1 cellular context compared by ENCODE assay signal in the genomic region with DNA sequence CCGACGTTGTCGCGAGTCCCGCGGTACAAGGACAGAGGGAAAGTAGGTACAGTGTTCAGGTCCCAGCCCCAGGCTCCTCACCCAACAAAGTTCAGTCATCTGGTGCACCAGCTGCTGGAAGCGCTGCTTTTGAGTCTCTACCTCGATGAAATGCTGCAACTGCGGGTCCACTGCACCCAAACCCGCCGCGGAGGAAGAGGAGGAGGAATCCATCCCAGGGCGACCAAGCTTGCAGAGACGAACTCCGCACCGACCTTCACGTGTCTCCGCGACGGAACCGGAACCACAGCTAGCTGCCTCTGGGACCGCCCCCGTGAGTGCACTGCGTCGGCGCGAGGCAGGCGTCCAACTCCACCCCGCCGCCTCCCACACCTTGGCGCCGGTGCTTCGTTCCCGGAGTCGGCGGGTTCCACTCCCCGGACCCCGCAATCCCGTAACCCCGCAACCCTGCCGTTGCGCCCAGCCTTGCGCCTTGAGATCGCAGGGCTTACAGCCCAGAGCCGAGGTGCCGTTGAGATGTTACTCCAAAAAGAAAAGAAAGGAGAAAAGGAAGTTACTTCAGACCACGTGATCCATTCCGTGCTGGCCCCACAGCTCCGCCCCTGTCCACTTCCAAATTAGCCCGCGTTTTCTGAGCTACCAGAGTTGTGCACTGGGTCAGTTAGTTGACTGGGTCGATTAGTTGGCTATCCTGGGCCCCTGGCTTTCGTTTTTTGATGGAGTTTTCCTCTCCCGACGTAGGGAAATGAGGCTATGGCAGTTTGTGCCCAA.
TF ChIP-seq lines count a peak whose summit lies in the region.

Gene TIMM8A, minus strand, starts transcription at position 291 of the 771 bp plus-strand sequence. Its CDS starts 78 bp downstream, at position 213.

TF ChIP-seq in K562, 482 proteins besides CTCF, POLR2A, EP300 and RAD21 (continued from another document and continues in another):
- TF ChIP-seq RREB1 (CRISPR knock-in tag; IDR thresholded peaks at IDR 0.05) (no peak), USF2 (CRISPR knock-in tag; IDR thresholded peaks at IDR 0.05) (peak; percentile 85), MCM7 (IDR thresholded peaks at IDR 0.05) (no peak), STAT6 (CRISPR knock-in tag; IDR thresholded peaks at IDR 0.05) (no peak), ZNF224 (CRISPR knock-in tag; IDR thresholded peaks at IDR 0.05) (no peak), GATAD2A (IDR thresholded peaks at IDR 0.05) (no peak), ZNF561 (CRISPR knock-in tag; conservative IDR thresholded peaks at IDR 0.05) (no peak), ATF6 (CRISPR knock-in tag; IDR thresholded peaks at IDR 0.05) (no peak), JUN (IDR thresholded peaks at IDR 0.05; ENCODE audit: borderline replicate concordance, low read depth, low read length) (no peak), JUN (CRISPR knock-in tag; IDR thresholded peaks at IDR 0.05; ENCODE audit: borderline replicate concordance) (0 out of 2 replicates have a peak, but pooled peaks have one; percentile 57), ZNF217 (CRISPR knock-in tag; IDR thresholded peaks at IDR 0.05) (no peak), SMARCA5 (IDR thresholded peaks at IDR 0.05) (no peak), THRB (CRISPR knock-in tag; conservative IDR thresholded peaks at IDR 0.05) (no peak), MECOM (CRISPR knock-in tag; IDR thresholded peaks at IDR 0.05) (no peak), ZNF696 (CRISPR knock-in tag; conservative IDR thresholded peaks at IDR 0.05) (no peak)
- TF ChIP-seq, protein P1, sequence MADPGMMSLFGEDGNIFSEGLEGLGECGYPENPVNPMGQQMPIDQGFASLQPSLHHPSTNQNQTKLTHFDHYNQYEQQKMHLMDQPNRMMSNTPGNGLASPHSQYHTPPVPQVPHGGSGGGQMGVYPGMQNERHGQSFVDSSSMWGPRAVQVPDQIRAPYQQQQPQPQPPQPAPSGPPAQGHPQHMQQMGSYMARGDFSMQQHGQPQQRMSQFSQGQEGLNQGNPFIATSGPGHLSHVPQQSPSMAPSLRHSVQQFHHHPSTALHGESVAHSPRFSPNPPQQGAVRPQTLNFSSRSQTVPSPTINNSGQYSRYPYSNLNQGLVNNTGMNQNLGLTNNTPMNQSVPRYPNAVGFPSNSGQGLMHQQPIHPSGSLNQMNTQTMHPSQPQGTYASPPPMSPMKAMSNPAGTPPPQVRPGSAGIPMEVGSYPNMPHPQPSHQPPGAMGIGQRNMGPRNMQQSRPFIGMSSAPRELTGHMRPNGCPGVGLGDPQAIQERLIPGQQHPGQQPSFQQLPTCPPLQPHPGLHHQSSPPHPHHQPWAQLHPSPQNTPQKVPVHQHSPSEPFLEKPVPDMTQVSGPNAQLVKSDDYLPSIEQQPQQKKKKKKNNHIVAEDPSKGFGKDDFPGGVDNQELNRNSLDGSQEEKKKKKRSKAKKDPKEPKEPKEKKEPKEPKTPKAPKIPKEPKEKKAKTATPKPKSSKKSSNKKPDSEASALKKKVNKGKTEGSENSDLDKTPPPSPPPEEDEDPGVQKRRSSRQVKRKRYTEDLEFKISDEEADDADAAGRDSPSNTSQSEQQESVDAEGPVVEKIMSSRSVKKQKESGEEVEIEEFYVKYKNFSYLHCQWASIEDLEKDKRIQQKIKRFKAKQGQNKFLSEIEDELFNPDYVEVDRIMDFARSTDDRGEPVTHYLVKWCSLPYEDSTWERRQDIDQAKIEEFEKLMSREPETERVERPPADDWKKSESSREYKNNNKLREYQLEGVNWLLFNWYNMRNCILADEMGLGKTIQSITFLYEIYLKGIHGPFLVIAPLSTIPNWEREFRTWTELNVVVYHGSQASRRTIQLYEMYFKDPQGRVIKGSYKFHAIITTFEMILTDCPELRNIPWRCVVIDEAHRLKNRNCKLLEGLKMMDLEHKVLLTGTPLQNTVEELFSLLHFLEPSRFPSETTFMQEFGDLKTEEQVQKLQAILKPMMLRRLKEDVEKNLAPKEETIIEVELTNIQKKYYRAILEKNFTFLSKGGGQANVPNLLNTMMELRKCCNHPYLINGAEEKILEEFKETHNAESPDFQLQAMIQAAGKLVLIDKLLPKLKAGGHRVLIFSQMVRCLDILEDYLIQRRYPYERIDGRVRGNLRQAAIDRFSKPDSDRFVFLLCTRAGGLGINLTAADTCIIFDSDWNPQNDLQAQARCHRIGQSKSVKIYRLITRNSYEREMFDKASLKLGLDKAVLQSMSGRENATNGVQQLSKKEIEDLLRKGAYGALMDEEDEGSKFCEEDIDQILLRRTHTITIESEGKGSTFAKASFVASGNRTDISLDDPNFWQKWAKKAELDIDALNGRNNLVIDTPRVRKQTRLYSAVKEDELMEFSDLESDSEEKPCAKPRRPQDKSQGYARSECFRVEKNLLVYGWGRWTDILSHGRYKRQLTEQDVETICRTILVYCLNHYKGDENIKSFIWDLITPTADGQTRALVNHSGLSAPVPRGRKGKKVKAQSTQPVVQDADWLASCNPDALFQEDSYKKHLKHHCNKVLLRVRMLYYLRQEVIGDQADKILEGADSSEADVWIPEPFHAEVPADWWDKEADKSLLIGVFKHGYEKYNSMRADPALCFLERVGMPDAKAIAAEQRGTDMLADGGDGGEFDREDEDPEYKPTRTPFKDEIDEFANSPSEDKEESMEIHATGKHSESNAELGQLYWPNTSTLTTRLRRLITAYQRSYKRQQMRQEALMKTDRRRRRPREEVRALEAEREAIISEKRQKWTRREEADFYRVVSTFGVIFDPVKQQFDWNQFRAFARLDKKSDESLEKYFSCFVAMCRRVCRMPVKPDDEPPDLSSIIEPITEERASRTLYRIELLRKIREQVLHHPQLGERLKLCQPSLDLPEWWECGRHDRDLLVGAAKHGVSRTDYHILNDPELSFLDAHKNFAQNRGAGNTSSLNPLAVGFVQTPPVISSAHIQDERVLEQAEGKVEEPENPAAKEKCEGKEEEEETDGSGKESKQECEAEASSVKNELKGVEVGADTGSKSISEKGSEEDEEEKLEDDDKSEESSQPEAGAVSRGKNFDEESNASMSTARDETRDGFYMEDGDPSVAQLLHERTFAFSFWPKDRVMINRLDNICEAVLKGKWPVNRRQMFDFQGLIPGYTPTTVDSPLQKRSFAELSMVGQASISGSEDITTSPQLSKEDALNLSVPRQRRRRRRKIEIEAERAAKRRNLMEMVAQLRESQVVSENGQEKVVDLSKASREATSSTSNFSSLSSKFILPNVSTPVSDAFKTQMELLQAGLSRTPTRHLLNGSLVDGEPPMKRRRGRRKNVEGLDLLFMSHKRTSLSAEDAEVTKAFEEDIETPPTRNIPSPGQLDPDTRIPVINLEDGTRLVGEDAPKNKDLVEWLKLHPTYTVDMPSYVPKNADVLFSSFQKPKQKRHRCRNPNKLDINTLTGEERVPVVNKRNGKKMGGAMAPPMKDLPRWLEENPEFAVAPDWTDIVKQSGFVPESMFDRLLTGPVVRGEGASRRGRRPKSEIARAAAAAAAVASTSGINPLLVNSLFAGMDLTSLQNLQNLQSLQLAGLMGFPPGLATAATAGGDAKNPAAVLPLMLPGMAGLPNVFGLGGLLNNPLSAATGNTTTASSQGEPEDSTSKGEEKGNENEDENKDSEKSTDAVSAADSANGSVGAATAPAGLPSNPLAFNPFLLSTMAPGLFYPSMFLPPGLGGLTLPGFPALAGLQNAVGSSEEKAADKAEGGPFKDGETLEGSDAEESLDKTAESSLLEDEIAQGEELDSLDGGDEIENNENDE (IDR thresholded peaks at IDR 0.05; ENCODE audit: low read depth, low read length): no peak
